ENCODE assay signal across 12 cellular contexts in the genomic region with DNA sequence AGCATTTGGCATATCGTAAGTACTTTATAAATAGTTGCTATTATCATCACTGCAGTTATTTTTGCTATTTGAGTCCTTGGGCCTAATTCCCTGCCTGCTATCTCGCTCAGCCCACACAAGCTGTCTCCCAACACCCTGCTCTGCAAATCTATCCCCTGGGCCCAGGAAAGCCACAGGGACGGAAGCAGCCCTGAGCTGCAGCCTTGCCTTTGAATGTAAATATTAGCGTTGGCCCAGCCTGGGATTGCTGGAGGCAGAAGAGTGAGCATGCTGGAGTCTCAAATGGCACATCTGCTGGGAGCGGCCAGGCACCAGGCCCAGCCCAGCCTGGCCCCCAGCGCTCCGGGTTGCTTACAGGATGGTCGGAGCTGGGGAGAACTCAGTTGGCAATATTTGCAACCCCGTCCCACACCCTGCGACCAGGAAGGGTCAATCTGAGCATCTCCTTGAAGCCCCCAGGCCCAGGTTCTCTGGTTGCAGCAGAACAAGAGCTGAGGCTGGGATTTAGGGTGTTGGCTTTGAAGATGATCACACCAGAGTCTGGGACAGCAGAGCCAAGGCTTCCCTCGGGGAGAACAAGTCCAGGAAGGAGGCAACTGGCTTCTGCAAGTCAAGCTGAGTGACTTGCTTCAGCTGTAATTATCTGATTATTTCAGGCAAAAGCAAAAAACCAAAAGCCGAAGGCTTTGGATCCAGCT.
A peak's percentile ranks its signal among the peaks of the same experiment; 100 is the strongest.
DNase-seq lines count a peak whose midpoint lies in the region; ATAC-seq and TF ChIP-seq lines count a peak whose summit lies in the region.
"Had no signal": no experiment of that assay in that cellular context is flagged by ENCODE, and none has a peak within 500 bp of the region (broad histone marks: within the 10 kb centered on the region; RNA-seq: fewer than 3 reads in every experiment).

No MANE protein-coding gene starts in this region.

- H3K4me3 ChIP-seq in gastroesophageal sphincter (no peak overlapping the region), uterus (no peak overlapping the region)

- ATAC-seq in gastroesophageal sphincter = no peak
- ATAC-seq in GM18519 (IDR thresholded peaks at IDR 0.05; ENCODE audit: low FRiP score, unreplicated experiment) = no peak
- no peak for ATAC-seq in HG02885 (IDR thresholded peaks at IDR 0.05; ENCODE audit: poor library complexity, unreplicated experiment)

- H3K27ac ChIP-seq in C4-2B = peak overlapping the region; percentile 71
- peak overlapping the region in 3 of 4 donors; percentile 11 to 57 (median 28) for H3K27ac ChIP-seq in gastroesophageal sphincter
- no peak overlapping the region for H3K27ac ChIP-seq in uterus

- H3K9me3 Mint-ChIP-seq in nephron = no peaks in the 10 kb centered on the region
- H3K9me3 Mint-ChIP-seq: central memory CD8-positive, alpha-beta T cell had no signal

- peaks cover 20% of the 10 kb centered on the region for H3K27me3 Mint-ChIP-seq in nephron (ENCODE audit: low read depth)
- H3K27me3 Mint-ChIP-seq: central memory CD8-positive, alpha-beta T cell had no signal

- TF ChIP-seq EP300 in gastroesophageal sphincter (IDR thresholded peaks at IDR 0.05) = no peak

- H3K36me3 Mint-ChIP-seq in nephron (ENCODE audit: low read depth) = no peaks in the 10 kb centered on the region

- H3K4me1 ChIP-seq in gastroesophageal sphincter (peaks cover 0 to 25% (median 10%) of the 10 kb centered on the region in 3 donors), uterus (no peaks in the 10 kb centered on the region)

- H3K4me3 Mint-ChIP-seq in nephron = peak overlapping the region in 2 of 3 experiments; percentile 7 to 26
- H3K4me3 Mint-ChIP-seq: central memory CD8-positive, alpha-beta T cell; T-helper 2 cell treated with Interferon-gamma antibody and Interleukin-4, amounts not matched to agents 5 μg/mL and 100 μg/mL, for 36 hours had no signal

- TF ChIP-seq CTCF in C4-2B (conservative IDR thresholded peaks at IDR 0.05) (no peak), gastroesophageal sphincter (IDR thresholded peaks at IDR 0.05) (no peak), nephron (IDR thresholded peaks at IDR 0.05; ENCODE audit: unreplicated experiment in 3 of 3) (no peak), uterus (IDR thresholded peaks at IDR 0.05) (no peak)

- intact Hi-C loops in uterus (cut with DNase I; ENCODE audit: low total_unique reads) = no loop called here

- H3K36me3 ChIP-seq in gastroesophageal sphincter = no peaks in the 10 kb centered on the region
- no peaks in the 10 kb centered on the region for H3K36me3 ChIP-seq in uterus

- DNase-seq in NCI-H2196 treated with DMSO at 0.1 percent for 48 hours (lab: John Stamatoyannopoulos, UW; ENCODE audit: unreplicated experiment) (peak; percentile 18), NCI-H128 (lab: John Stamatoyannopoulos, UW; ENCODE audit: unreplicated experiment) (no peak), uterus (no peak)
- DNase-seq: activated effector memory CD4-positive, alpha-beta T cell treated with Interleukin-2 at 50 U/mL for 16 hours; midbrain had no signal

- no peak for TF ChIP-seq POLR2A in gastroesophageal sphincter (IDR thresholded peaks at IDR 0.05)
- no peak for TF ChIP-seq POLR2A in uterus (IDR thresholded peaks at IDR 0.05)

- peaks cover 19% of the 10 kb centered on the region for H3K4me1 Mint-ChIP-seq in nephron
- H3K4me1 Mint-ChIP-seq: central memory CD8-positive, alpha-beta T cell had no signal

- WGBS in gastroesophageal sphincter (ENCODE audit: low coverage in 1 of 2), 2 donors = 55 to 68% methylated on average over 4 of the region's 12 CpGs

- H3K27me3 ChIP-seq in gastroesophageal sphincter (no peaks in the 10 kb centered on the region), uterus (no peaks in the 10 kb centered on the region)

- H3K9me3 ChIP-seq in gastroesophageal sphincter (no peaks in the 10 kb centered on the region), uterus (no peaks in the 10 kb centered on the region)

- peak overlapping the region in 2 of 3 experiments; percentile 3 to 83 for H3K27ac Mint-ChIP-seq in nephron
- H3K27ac Mint-ChIP-seq: T-helper 2 cell treated with Interferon-gamma antibody and Interleukin-4, amounts not matched to agents 5 μg/mL and 100 μg/mL, for 36 hours had no signal

Comparison
In these comparisons a context has a peak if more than half of its experiments do, and no peak if none do; other contexts are left out.
1. H3K27ac ChIP-seq: peak in C4-2B (single experiment) and gastroesophageal sphincter (3 of 4); none in uterus (0 of 2).